In genomic region chr10:36888925-36889573, GRCh38 we compare ENCODE assay signal across 8 cellular contexts.
DNase-seq lines count a peak whose midpoint lies in the region; ATAC-seq, FAIRE-seq and TF ChIP-seq lines count a peak whose summit lies in the region.

No MANE protein-coding gene starts in this region.

- FAIRE-seq in astrocyte (lab: Jason Lieb, UNC), result no peak

- TF ChIP-seq CTCF in astrocyte (IDR thresholded peaks at IDR 0.05; ENCODE audit: insufficient read depth, low read depth, low read length), result peak; percentile 20
- no peak for TF ChIP-seq CTCF in osteoblast (IDR thresholded peaks at IDR 0.05; ENCODE audit: extremely low read depth, low read depth, low read length)
- no peak for TF ChIP-seq CTCF in uterus (IDR thresholded peaks at IDR 0.05)

- no peaks in the 10 kb centered on the region for H3K4me1 Mint-ChIP-seq in astrocyte (ENCODE audit: low read depth, unreplicated experiment)
- H3K4me1 Mint-ChIP-seq in naive B cell, result no peaks in the 10 kb centered on the region

- no peak overlapping the region for H3K27ac ChIP-seq in astrocyte (ENCODE audit: low read depth, low read length)
- H3K27ac ChIP-seq in osteoblast (ENCODE audit: low read depth, low read length), result no peak overlapping the region
- no peak overlapping the region for H3K27ac ChIP-seq in uterus

- H3K4me1 ChIP-seq in astrocyte (ENCODE audit: insufficient read depth, low read length) (no peaks in the 10 kb centered on the region), osteoblast (ENCODE audit: insufficient read depth, low read length) (no peaks in the 10 kb centered on the region), uterus (no peaks in the 10 kb centered on the region)

- H3K9me3 Mint-ChIP-seq in astrocyte (ENCODE audit: unreplicated experiment), result peaks cover 2% of the 10 kb centered on the region
- H3K9me3 Mint-ChIP-seq in naive B cell, result no peaks in the 10 kb centered on the region

- H3K27me3 Mint-ChIP-seq in astrocyte (ENCODE audit: low read depth, unreplicated experiment), result peaks cover 14% of the 10 kb centered on the region
- no peaks in the 10 kb centered on the region for H3K27me3 Mint-ChIP-seq in naive B cell

- no peaks in the 10 kb centered on the region for H3K36me3 ChIP-seq in astrocyte (ENCODE audit: insufficient read depth, low read length)
- H3K36me3 ChIP-seq in osteoblast (ENCODE audit: insufficient read depth, low read length), result no peaks in the 10 kb centered on the region
- H3K36me3 ChIP-seq in uterus, result no peaks in the 10 kb centered on the region

- H3K27me3 ChIP-seq in astrocyte (ENCODE audit: insufficient read depth, low read length) (no peaks in the 10 kb centered on the region), osteoblast (ENCODE audit: insufficient read depth, low read length) (no peaks in the 10 kb centered on the region), uterus (no peaks in the 10 kb centered on the region)

- no peaks in the 10 kb centered on the region for H3K9me3 ChIP-seq in astrocyte (ENCODE audit: insufficient read depth, low read depth, low read length)
- H3K9me3 ChIP-seq in osteoblast (ENCODE audit: low read depth, low read length), result no peaks in the 10 kb centered on the region
- no peaks in the 10 kb centered on the region for H3K9me3 ChIP-seq in uterus

- H3K4me2 ChIP-seq in astrocyte (ENCODE audit: low read length) (no peak overlapping the region), osteoblast (ENCODE audit: insufficient read depth, low read length) (no peak overlapping the region)

- no peak overlapping the region for H3K27ac Mint-ChIP-seq in astrocyte (ENCODE audit: unreplicated experiment)
- H3K27ac Mint-ChIP-seq in naive B cell, result no peak overlapping the region

- intact Hi-C loops in uterus (cut with DNase I; ENCODE audit: low total_unique reads), result no loop called here

- ATAC-seq in GM18858 (IDR thresholded peaks at IDR 0.05; ENCODE audit: unreplicated experiment) (peak; percentile 90), HG03432 (IDR thresholded peaks at IDR 0.05; ENCODE audit: unreplicated experiment) (peak; percentile 84), naive B cell (ENCODE audit: low read depth in 2 of 2) (no peak)

- H3K4me3 Mint-ChIP-seq in astrocyte (ENCODE audit: unreplicated experiment) (no peak overlapping the region), naive B cell (no peak overlapping the region)

- H2AFZ ChIP-seq in astrocyte (ENCODE audit: low read depth, low read length) (no peak overlapping the region), osteoblast (ENCODE audit: low read length) (no peak overlapping the region)

- no peaks in the 10 kb centered on the region for H3K79me2 ChIP-seq in astrocyte (ENCODE audit: insufficient read depth, low read length)
- no peaks in the 10 kb centered on the region for H3K79me2 ChIP-seq in osteoblast (ENCODE audit: insufficient read depth, low read length)

- no peaks in the 10 kb centered on the region for H4K20me1 ChIP-seq in astrocyte (ENCODE audit: insufficient read depth, low read length)
- no peaks in the 10 kb centered on the region for H4K20me1 ChIP-seq in osteoblast (ENCODE audit: insufficient read depth, low read length)

- peak; percentile 37 for DNase-seq in Ammon's horn (ENCODE audit: low spot score)
- DNase-seq in RPMI7951 (ENCODE audit: low read depth), result peak; percentile 37
- DNase-seq in astrocyte (ENCODE audit: low read depth), result no peak
- peak; percentile 22 for DNase-seq in naive B cell
- no peak for DNase-seq in osteoblast (ENCODE audit: insufficient read length, low spot score, missing footprints)
- DNase-seq in uterus, result no peak

- no peak for TF ChIP-seq POLR2A in uterus (IDR thresholded peaks at IDR 0.05)

- no peak overlapping the region for H3K4me3 ChIP-seq in astrocyte (ENCODE audit: insufficient read depth, low read depth, low read length)
- H3K4me3 ChIP-seq in osteoblast (ENCODE audit: insufficient read depth, low read length), result no peak overlapping the region
- no peak overlapping the region for H3K4me3 ChIP-seq in uterus

- no peak overlapping the region for H3K9ac ChIP-seq in astrocyte (ENCODE audit: low read length)

- H3K36me3 Mint-ChIP-seq in astrocyte (ENCODE audit: low read depth, unreplicated experiment) (no peaks in the 10 kb centered on the region), naive B cell (no peaks in the 10 kb centered on the region)

Comparison
In these comparisons a context has a peak if more than half of its experiments do, and no peak if none do; other contexts are left out.
1. DNase-seq: peak in Ammon's horn (single experiment), RPMI7951 (single experiment) and naive B cell (single experiment); none in astrocyte (single experiment), osteoblast (single experiment) and uterus (0 of 2).
2. ATAC-seq: peak in GM18858 (single experiment) and HG03432 (single experiment); none in naive B cell (0 of 2).